5 cellular contexts compared by ENCODE assay signal in genomic region chr2:233965646-233966045, GRCh38. TPM values are rescaled to one million over a fixed set of nuclear protein-coding genes. Genes with fewer than 3 reads are reported as not detected.
"Had no signal": no experiment of that assay in that cellular context is flagged by ENCODE, and none has a peak within 500 bp of the region (broad histone marks: within the 10 kb centered on the region; RNA-seq: fewer than 3 reads in every experiment).

No MANE protein-coding gene starts in this region.

RNA-seq across cellular contexts. Expression of gene TRPM8, which starts 48.5 kb away (rescaled TPM):
- total RNA-seq: K562, OCI-LY7, PC-3, Right ventricle myocardium superior had no signal
- polyA plus RNA-seq: IgD-negative memory B cell, K562 had no signal
